In genomic region chr11:107824668-107825369, GRCh38 we compare ENCODE assay signal across 16 cellular contexts. TPM values are rescaled to one million over a fixed set of nuclear protein-coding genes. Genes with fewer than 3 reads are reported as not detected.
A peak's percentile ranks its signal among the peaks of the same experiment; 100 is the strongest.
DNase-seq lines count a peak whose midpoint lies in the region; ATAC-seq lines count a peak whose summit lies in the region.
"Had no signal": no experiment of that assay in that cellular context is flagged by ENCODE, and none has a peak within 500 bp of the region (broad histone marks: within the 10 kb centered on the region; RNA-seq: fewer than 3 reads in every experiment).

No MANE protein-coding gene starts in this region.

- DNase-seq in activated naive CD4-positive, alpha-beta T cell treated with anti-CD3 and anti-CD28 coated beads, Interleukin-2, amount 50 U/mL, for 72 hours (ENCODE audit: low spot score in 2 of 2), result no peak
- no peak for DNase-seq in activated naive CD4-positive, alpha-beta T cell (lab: John Stamatoyannopoulos, UW)
- DNase-seq in MV-4-11 (lab: John Stamatoyannopoulos, UW) (peak; percentile 98), NCI-H510A treated with DMSO at 0.1 percent for 48 hours (lab: John Stamatoyannopoulos, UW) (no peak), NCI-H2171 (lab: John Stamatoyannopoulos, UW) (no peak)
- no peak for DNase-seq in stimulated activated naive CD8-positive, alpha-beta T cell treated with anti-CD3 and anti-CD28 coated beads, Interleukin-15, Interleukin-2, amounts not matched to agents 100 U/mL and 50 U/mL, for 24 hours
- DNase-seq in activated T-cell treated with anti-CD3 and anti-CD28 coated beads, Interleukin-2, amount 50 U/mL, for 72 hours, result no peak
- DNase-seq: activated CD4-positive, CD25-positive, alpha-beta regulatory T cell; activated effector memory CD4-positive, alpha-beta T cell treated with anti-CD3 and anti-CD28 coated beads, Interleukin-2, amount 50 U/mL, for 16 hours; anterior cingulate cortex; CD4-positive, CD25-positive, alpha-beta regulatory T cell; hypothalamus; NCI-H748 treated with DMSO at 0.1 percent for 48 hours; stimulated activated naive CD4-positive, alpha-beta T cell treated with Interleukin-2 at 50 U/mL for 16 hours had no signal

- ATAC-seq in activated naive CD4-positive, alpha-beta T cell treated with anti-CD3 and anti-CD28 coated beads, Interleukin-2, amount 50 U/mL, for 72 hours, result peak; percentile 51 to 54
- ATAC-seq in activated T-helper 17 cell treated with anti-CD3 and anti-CD28 coated beads, Interleukin-2, amount 50 U/mL, for 72 hours (replicated peaks), result peak; percentile 31
- ATAC-seq in stimulated activated naive CD8-positive, alpha-beta T cell treated with anti-CD3 and anti-CD28 coated beads, Interleukin-15, Interleukin-2, amounts not matched to agents 100 U/mL and 50 U/mL, for 24 hours, result peak; percentile 40
- no peak for ATAC-seq in activated T-cell treated with anti-CD3 and anti-CD28 coated beads, Interleukin-2, amount 50 U/mL, for 72 hours (replicated peaks in 1 of 2)

- peaks cover 0 to 1% of the 10 kb centered on the region in 2 donors for H3K36me3 Mint-ChIP-seq in activated naive CD4-positive, alpha-beta T cell treated with anti-CD3 and anti-CD28 coated beads, Interleukin-2, amount 50 U/mL, for 72 hours
- no peaks in the 10 kb centered on the region for H3K36me3 Mint-ChIP-seq in activated T-helper 17 cell treated with anti-CD3 and anti-CD28 coated beads, Interleukin-2, amount 50 U/mL, for 72 hours (ENCODE audit: low read depth)
- H3K36me3 Mint-ChIP-seq in activated T-cell treated with anti-CD3 and anti-CD28 coated beads, Interleukin-2, amount 50 U/mL, for 72 hours (ENCODE audit: insufficient read depth in 2 of 2), result no peaks in the 10 kb centered on the region
- H3K36me3 Mint-ChIP-seq: CD4-positive, CD25-positive, alpha-beta regulatory T cell had no signal

- no peaks in the 10 kb centered on the region for H3K9me3 Mint-ChIP-seq in activated naive CD4-positive, alpha-beta T cell treated with anti-CD3 and anti-CD28 coated beads, Interleukin-2, amount 50 U/mL, for 72 hours
- no peaks in the 10 kb centered on the region for H3K9me3 Mint-ChIP-seq in activated T-helper 17 cell treated with anti-CD3 and anti-CD28 coated beads, Interleukin-2, amount 50 U/mL, for 72 hours
- H3K9me3 Mint-ChIP-seq in activated T-cell treated with anti-CD3 and anti-CD28 coated beads, Interleukin-2, amount 50 U/mL, for 72 hours, result no peaks in the 10 kb centered on the region
- H3K9me3 Mint-ChIP-seq: CD4-positive, CD25-positive, alpha-beta regulatory T cell; IgD-negative memory B cell had no signal

- H3K4me3 Mint-ChIP-seq in activated T-helper 17 cell treated with anti-CD3 and anti-CD28 coated beads, Interleukin-2, amount 50 U/mL, for 72 hours, result no peak overlapping the region
- no peak overlapping the region for H3K4me3 Mint-ChIP-seq in activated T-cell treated with anti-CD3 and anti-CD28 coated beads, Interleukin-2, amount 50 U/mL, for 72 hours
- H3K4me3 Mint-ChIP-seq: CD4-positive, CD25-positive, alpha-beta regulatory T cell had no signal

- H3K27ac Mint-ChIP-seq in activated naive CD4-positive, alpha-beta T cell treated with anti-CD3 and anti-CD28 coated beads, Interleukin-2, amount 50 U/mL, for 72 hours, result no peak overlapping the region
- H3K27ac Mint-ChIP-seq in activated T-helper 17 cell treated with anti-CD3 and anti-CD28 coated beads, Interleukin-2, amount 50 U/mL, for 72 hours, result no peak overlapping the region
- no peak overlapping the region for H3K27ac Mint-ChIP-seq in activated T-cell treated with anti-CD3 and anti-CD28 coated beads, Interleukin-2, amount 50 U/mL, for 72 hours
- H3K27ac Mint-ChIP-seq: CD4-positive, CD25-positive, alpha-beta regulatory T cell; IgD-negative memory B cell had no signal

- H3K4me1 Mint-ChIP-seq in activated T-helper 17 cell treated with anti-CD3 and anti-CD28 coated beads, Interleukin-2, amount 50 U/mL, for 72 hours, result peaks cover 6% of the 10 kb centered on the region
- peaks cover 18% of the 10 kb centered on the region for H3K4me1 Mint-ChIP-seq in activated T-cell treated with anti-CD3 and anti-CD28 coated beads, Interleukin-2, amount 50 U/mL, for 72 hours (ENCODE audit: low read depth)

- no peaks in the 10 kb centered on the region for H3K27me3 Mint-ChIP-seq in activated T-helper 17 cell treated with anti-CD3 and anti-CD28 coated beads, Interleukin-2, amount 50 U/mL, for 72 hours
- no peaks in the 10 kb centered on the region for H3K27me3 Mint-ChIP-seq in activated T-cell treated with anti-CD3 and anti-CD28 coated beads, Interleukin-2, amount 50 U/mL, for 72 hours (ENCODE audit: low read depth)
- H3K27me3 Mint-ChIP-seq: IgD-negative memory B cell had no signal

RNA-seq across cellular contexts. Expression of gene SLC35F2, which starts 33.8 kb away (rescaled TPM):
- 10 to 100 TPM; 11.7 to 27.0 TPM for total RNA-seq in activated naive CD4-positive, alpha-beta T cell treated with anti-CD3 and anti-CD28 coated beads, Interleukin-2, amount 50 U/mL, for 72 hours
- total RNA-seq in activated T-helper 17 cell treated with anti-CD3 and anti-CD28 coated beads, Interleukin-2, amount 50 U/mL, for 72 hours, result 10 to 100 TPM; 16.9 to 29.2 TPM
- total RNA-seq in activated T-cell treated with anti-CD3 and anti-CD28 coated beads, Interleukin-2, amount 50 U/mL, for 72 hours, result 10 to 100 TPM; 22.4 to 29.4 TPM

Comparison
In these comparisons a context has a peak if more than half of its experiments do, and no peak if none do; other contexts are left out.
1. ATAC-seq: peak in activated naive CD4-positive, alpha-beta T cell treated with anti-CD3 and anti-CD28 coated beads, Interleukin-2, amount 50 U/mL, for 72 hours (2 of 2), activated T-helper 17 cell treated with anti-CD3 and anti-CD28 coated beads, Interleukin-2, amount 50 U/mL, for 72 hours (single experiment) and stimulated activated naive CD8-positive, alpha-beta T cell treated with anti-CD3 and anti-CD28 coated beads, Interleukin-15, Interleukin-2, amounts not matched to agents 100 U/mL and 50 U/mL, for 24 hours (single experiment); none in activated T-cell treated with anti-CD3 and anti-CD28 coated beads, Interleukin-2, amount 50 U/mL, for 72 hours (0 of 2).